9 cellular contexts compared by ENCODE assay signal in genomic region chr18:39946623-39947061, GRCh38.
A peak's percentile ranks its signal among the peaks of the same experiment; 100 is the strongest.
DNase-seq lines count a peak whose midpoint lies in the region; ATAC-seq and TF ChIP-seq lines count a peak whose summit lies in the region.
"Had no signal": no experiment of that assay in that cellular context is flagged by ENCODE, and none has a peak within 500 bp of the region (broad histone marks: within the 10 kb centered on the region; RNA-seq: fewer than 3 reads in every experiment).

No MANE protein-coding gene starts in this region.

- intact Hi-C loops in left cardiac atrium (cut with DNase I) (no loop called here), left ventricle myocardium superior (cut with micrococcal nuclease) (no loop called here), adrenal gland (cut with DNase I) (no loop called here)

- DNase-seq in left cardiac atrium (peak; percentile 24), left ventricle myocardium superior (no peak), adrenal gland (peak in 6 of 7 donors; percentile 30 to 83 (median 56)), iPS-NIHi11 (ENCODE audit: low spot score) (peak; percentile 46), ureter (ENCODE audit: low spot score) (peak; percentile 43), NCI-H748 treated with DMSO at 0.1 percent for 48 hours (lab: John Stamatoyannopoulos, UW) (no peak), chondrocyte (ENCODE audit: low spot score) (no peak)

- peaks cover 4% of the 10 kb centered on the region for H3K4me1 Mint-ChIP-seq in chondrocyte (ENCODE audit: low read depth)

- H3K4me1 ChIP-seq in adrenal gland (replicated peaks in 1 of 2) = no peaks in the 10 kb centered on the region
- H3K4me1 ChIP-seq: SJSA1 had no signal

- H3K36me3 ChIP-seq in adrenal gland (replicated peaks in 1 of 2) = no peaks in the 10 kb centered on the region
- H3K36me3 ChIP-seq: SJSA1 had no signal

- TF ChIP-seq CTCF in adrenal gland (IDR thresholded peaks at IDR 0.05) = no peak
- TF ChIP-seq CTCF in chondrocyte (IDR thresholded peaks at IDR 0.05) = no peak

- peak overlapping the region in 1 of 5 donors; percentile 73 for H3K27ac ChIP-seq in adrenal gland
- H3K27ac ChIP-seq: SJSA1 had no signal

- H3K4me3 ChIP-seq in adrenal gland = no peak overlapping the region
- H3K4me3 ChIP-seq: SJSA1 had no signal

- TF ChIP-seq POLR2A in adrenal gland (IDR thresholded peaks at IDR 0.05) = no peak

- no peaks in the 10 kb centered on the region for H3K27me3 ChIP-seq in adrenal gland
- H3K27me3 ChIP-seq: SJSA1 had no signal

- no peaks in the 10 kb centered on the region for H3K9me3 Mint-ChIP-seq in chondrocyte (ENCODE audit: low read depth)

- ATAC-seq in left cardiac atrium = peak; percentile 47 to 98
- ATAC-seq in left ventricle myocardium superior = no peak
- ATAC-seq in GM21786 (IDR thresholded peaks at IDR 0.05; ENCODE audit: unreplicated experiment) = no peak

- no peak overlapping the region for H3K27ac Mint-ChIP-seq in chondrocyte (ENCODE audit: unreplicated experiment)

- H3K27me3 Mint-ChIP-seq in chondrocyte (ENCODE audit: low read depth) = peaks cover 3% of the 10 kb centered on the region

- no peaks in the 10 kb centered on the region for H3K9me3 ChIP-seq in adrenal gland (replicated peaks in 1 of 3)

- H3K36me3 Mint-ChIP-seq in chondrocyte (ENCODE audit: low read depth) = no peaks in the 10 kb centered on the region

- no peak overlapping the region for H3K4me3 Mint-ChIP-seq in chondrocyte (ENCODE audit: unreplicated experiment)

Comparison
In these comparisons a context has a peak if more than half of its experiments do, and no peak if none do; other contexts are left out.
1. ATAC-seq: peak in left cardiac atrium (2 of 2); none in left ventricle myocardium superior (single experiment) and GM21786 (single experiment).
2. DNase-seq: peak in left cardiac atrium (single experiment), adrenal gland (6 of 7), iPS-NIHi11 (single experiment) and ureter (single experiment); none in left ventricle myocardium superior (single experiment), NCI-H748 treated with DMSO at 0.1 percent for 48 hours (single experiment) and chondrocyte (single experiment).